ENCODE assay signal across 18 cellular contexts in the genomic region with DNA sequence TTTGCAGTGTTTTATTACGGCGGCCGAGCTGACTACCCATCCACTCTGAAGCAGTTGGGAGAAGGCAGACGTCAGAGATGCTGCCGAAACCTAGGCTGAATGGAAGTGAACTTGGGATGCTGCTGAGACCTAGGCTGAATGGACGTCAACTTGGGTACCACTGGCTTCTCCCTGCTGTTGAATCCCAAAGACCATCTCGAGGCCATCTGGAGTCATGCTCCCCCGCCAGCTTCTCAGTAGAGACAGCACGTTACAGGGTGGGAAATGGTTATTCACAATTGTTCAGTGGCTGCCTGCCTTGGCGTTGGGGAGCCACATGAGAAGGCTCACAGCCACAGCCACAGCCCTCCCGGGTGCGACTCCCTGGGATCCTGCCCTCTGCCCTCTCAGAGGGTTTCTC. TPM values are rescaled to one million over a fixed set of nuclear protein-coding genes. Genes with fewer than 3 reads are reported as not detected.
DNase-seq lines count a peak whose midpoint lies in the region; ATAC-seq and TF ChIP-seq lines count a peak whose summit lies in the region.
"Had no signal": no experiment of that assay in that cellular context is flagged by ENCODE, and none has a peak within 500 bp of the region (broad histone marks: within the 10 kb centered on the region; RNA-seq: fewer than 3 reads in every experiment).

No MANE protein-coding gene starts in this region.

- no peaks in the 10 kb centered on the region for H3K9me3 Mint-ChIP-seq in activated naive CD8-positive, alpha-beta T cell (ENCODE audit: low read depth)
- peaks cover 5% of the 10 kb centered on the region for H3K9me3 Mint-ChIP-seq in activated naive CD8-positive, alpha-beta T cell treated with anti-CD3 and anti-CD28 coated beads, Interleukin-2, amount 50 U/mL, for 24 hours
- H3K9me3 Mint-ChIP-seq in effector memory CD8-positive, alpha-beta T cell, result peaks cover 4 to 11% of the 10 kb centered on the region in 2 donors
- H3K9me3 Mint-ChIP-seq in stimulated activated effector memory CD8-positive, alpha-beta T cell treated with anti-CD3 and anti-CD28 coated beads, Interleukin-12 subunit alpha, Interleukin-12 subunit beta, amount 100 ng/mL, for 72 hours, result peaks cover 6% of the 10 kb centered on the region

- H3K36me3 Mint-ChIP-seq in activated naive CD8-positive, alpha-beta T cell, result peaks cover 5% of the 10 kb centered on the region
- H3K36me3 Mint-ChIP-seq in activated naive CD8-positive, alpha-beta T cell treated with anti-CD3 and anti-CD28 coated beads, Interleukin-2, amount 50 U/mL, for 24 hours (ENCODE audit: low read depth), result peaks cover 9% of the 10 kb centered on the region
- H3K36me3 Mint-ChIP-seq in effector memory CD8-positive, alpha-beta T cell (ENCODE audit: insufficient read depth), result peaks cover 87% of the 10 kb centered on the region
- peaks cover 69% of the 10 kb centered on the region for H3K36me3 Mint-ChIP-seq in stimulated activated effector memory CD8-positive, alpha-beta T cell treated with anti-CD3 and anti-CD28 coated beads, Interleukin-12 subunit alpha, Interleukin-12 subunit beta, amount 100 ng/mL, for 72 hours

- H3K27ac ChIP-seq in Peyer's patch, result no peak overlapping the region
- H3K27ac ChIP-seq: brain microvascular endothelial cell, ovary, uterus had no signal

- TF ChIP-seq CTCF in Peyer's patch (IDR thresholded peaks at IDR 0.05) (no peak), omental fat pad (IDR thresholded peaks at IDR 0.05) (no peak)

- H3K4me3 Mint-ChIP-seq in activated naive CD8-positive, alpha-beta T cell, result no peak overlapping the region
- H3K4me3 Mint-ChIP-seq in activated naive CD8-positive, alpha-beta T cell treated with anti-CD3 and anti-CD28 coated beads, Interleukin-2, amount 50 U/mL, for 24 hours, result no peak overlapping the region
- H3K4me3 Mint-ChIP-seq in effector memory CD8-positive, alpha-beta T cell, result no peak overlapping the region
- no peak overlapping the region for H3K4me3 Mint-ChIP-seq in stimulated activated effector memory CD8-positive, alpha-beta T cell treated with anti-CD3 and anti-CD28 coated beads, Interleukin-12 subunit alpha, Interleukin-12 subunit beta, amount 100 ng/mL, for 72 hours

- H3K4me1 ChIP-seq in Peyer's patch, result peaks cover 0 to 5% (median 0%) of the 10 kb centered on the region in 4 donors
- H3K4me1 ChIP-seq: HAP-1, uterus had no signal

- H3K27me3 ChIP-seq in Peyer's patch, result no peaks in the 10 kb centered on the region
- H3K27me3 ChIP-seq: brain microvascular endothelial cell, ovary, uterus had no signal

- no peak for TF ChIP-seq POLR2A in Peyer's patch (IDR thresholded peaks at IDR 0.05)

- H3K27ac Mint-ChIP-seq in activated naive CD8-positive, alpha-beta T cell, result peak overlapping the region; percentile 90
- no peak overlapping the region for H3K27ac Mint-ChIP-seq in activated naive CD8-positive, alpha-beta T cell treated with anti-CD3 and anti-CD28 coated beads, Interleukin-2, amount 50 U/mL, for 24 hours
- peak overlapping the region; percentile 92 to 93 for H3K27ac Mint-ChIP-seq in effector memory CD8-positive, alpha-beta T cell
- H3K27ac Mint-ChIP-seq in stimulated activated effector memory CD8-positive, alpha-beta T cell treated with anti-CD3 and anti-CD28 coated beads, Interleukin-12 subunit alpha, Interleukin-12 subunit beta, amount 100 ng/mL, for 72 hours, result peak overlapping the region; percentile 80

- no peaks in the 10 kb centered on the region for H3K27me3 Mint-ChIP-seq in activated naive CD8-positive, alpha-beta T cell
- H3K27me3 Mint-ChIP-seq in activated naive CD8-positive, alpha-beta T cell treated with anti-CD3 and anti-CD28 coated beads, Interleukin-2, amount 50 U/mL, for 24 hours, result no peaks in the 10 kb centered on the region
- no peaks in the 10 kb centered on the region for H3K27me3 Mint-ChIP-seq in effector memory CD8-positive, alpha-beta T cell

- no peaks in the 10 kb centered on the region for H3K36me3 ChIP-seq in Peyer's patch
- H3K36me3 ChIP-seq: brain microvascular endothelial cell, HAP-1, ovary, uterus had no signal

- no peak overlapping the region for H3K4me3 ChIP-seq in Peyer's patch
- H3K4me3 ChIP-seq: HAP-1, K562, ovary, uterus had no signal

- H3K4me1 Mint-ChIP-seq in activated naive CD8-positive, alpha-beta T cell (ENCODE audit: low read depth), result peaks cover 29% of the 10 kb centered on the region
- peaks cover 37% of the 10 kb centered on the region for H3K4me1 Mint-ChIP-seq in activated naive CD8-positive, alpha-beta T cell treated with anti-CD3 and anti-CD28 coated beads, Interleukin-2, amount 50 U/mL, for 24 hours
- H3K4me1 Mint-ChIP-seq in effector memory CD8-positive, alpha-beta T cell (ENCODE audit: low read depth in 2 of 2), result peaks cover 31 to 39% of the 10 kb centered on the region in 2 donors
- peaks cover 49% of the 10 kb centered on the region for H3K4me1 Mint-ChIP-seq in stimulated activated effector memory CD8-positive, alpha-beta T cell treated with anti-CD3 and anti-CD28 coated beads, Interleukin-12 subunit alpha, Interleukin-12 subunit beta, amount 100 ng/mL, for 72 hours

- H3K9me3 ChIP-seq in Peyer's patch, result no peaks in the 10 kb centered on the region
- H3K9me3 ChIP-seq: HAP-1, ovary, uterus had no signal

- ATAC-seq in activated naive CD8-positive, alpha-beta T cell treated with anti-CD3 and anti-CD28 coated beads, Interleukin-2, amount 50 U/mL, for 24 hours, result no peak
- no peak for ATAC-seq in effector memory CD8-positive, alpha-beta T cell (replicated peaks)
- ATAC-seq in stimulated activated effector memory CD8-positive, alpha-beta T cell treated with anti-CD3 and anti-CD28 coated beads, Interleukin-12 subunit alpha, Interleukin-12 subunit beta, amount 100 ng/mL, for 72 hours, result no peak
- no peak for ATAC-seq in omental fat pad (ENCODE audit: low FRiP score)
- ATAC-seq: K562, sciatic nerve had no signal

- no peak for DNase-seq in activated naive CD8-positive, alpha-beta T cell treated with anti-CD3 and anti-CD28 coated beads, Interleukin-2, amount 50 U/mL, for 24 hours
- DNase-seq in Peyer's patch (peak in 2 of 3 donors; percentile 12 to 39), NCI-H69 (lab: John Stamatoyannopoulos, UW) (no peak), omental fat pad (ENCODE audit: low spot score) (no peak), EL (no peak)
- no peak for DNase-seq in effector memory CD8-positive, alpha-beta T cell
- no peak for DNase-seq in stimulated activated effector memory CD8-positive, alpha-beta T cell treated with anti-CD3 and anti-CD28 coated beads, Interleukin-12 subunit alpha, Interleukin-12 subunit beta, amount 100 ng/mL, for 72 hours (ENCODE audit: low spot score in 2 of 2)
- DNase-seq: activated CD4-positive, CD25-positive, alpha-beta regulatory T cell; brain microvascular endothelial cell; foreskin fibroblast; NCI-H2081; NCI-H524 treated with DMSO at 0.1 percent for 48 hours; ovary; uterus had no signal

RNA-seq across cellular contexts. Expression of a gene that starts 40.9 kb away (rescaled TPM):
- total RNA-seq in Peyer's patch (1 to 10 TPM in 2 of 4 donors, under 1 TPM in 2; 0.35 to 5.8 (median 1.2) TPM), omental fat pad (1 to 10 TPM; 1.7 to 5.5 (median 2.9) TPM)

RNA-seq across cellular contexts. Expression of a gene that starts 43.4 kb away (rescaled TPM):
- total RNA-seq in Peyer's patch (10 to 100 TPM in 3 of 4 donors, 1 to 10 TPM in 1; 9.5 to 23.9 (median 15.1) TPM), omental fat pad (10 to 100 TPM; 17.9 to 27.3 (median 21.8) TPM)

Comparison
In these comparisons a context has a peak if more than half of its experiments do, and no peak if none do; other contexts are left out.
1. DNase-seq: peak in Peyer's patch (2 of 3); none in activated naive CD8-positive, alpha-beta T cell treated with anti-CD3 and anti-CD28 coated beads, Interleukin-2, amount 50 U/mL, for 24 hours (single experiment), effector memory CD8-positive, alpha-beta T cell (0 of 3), stimulated activated effector memory CD8-positive, alpha-beta T cell treated with anti-CD3 and anti-CD28 coated beads, Interleukin-12 subunit alpha, Interleukin-12 subunit beta, amount 100 ng/mL, for 72 hours (0 of 2), NCI-H69 (single experiment), omental fat pad (single experiment) and EL (single experiment).